In genomic region chr6:131960371-131961133, GRCh38 we compare ENCODE assay signal across 14 cellular contexts. TPM values are rescaled to one million over a fixed set of nuclear protein-coding genes. Genes with fewer than 3 reads are reported as not detected.
DNase-seq lines count a peak whose midpoint lies in the region; ATAC-seq, FAIRE-seq and TF ChIP-seq lines count a peak whose summit lies in the region.
"Had no signal": no experiment of that assay in that cellular context is flagged by ENCODE, and none has a peak within 500 bp of the region (broad histone marks: within the 10 kb centered on the region; RNA-seq: fewer than 3 reads in every experiment).

No MANE protein-coding gene starts in this region.

- RAD21 ChIA-PET in HCT116 (lab: Charles Lee; ENCODE audit: low non-redundant PET in 1 of 2, low total read pairs in 2 of 2, uncharacterized antibody in 2 of 2, unreplicated experiment in 2 of 2), result interaction anchor here in 1 of 2 experiments (0.8 kb wide), 1 partner anchor 36 kb away, joined by 3 read pairs; no protein-coding TSS in a partner anchor
- RAD21 ChIA-PET in GM12878 (lab: Charles Lee; ENCODE audit: unreplicated experiment), result no interaction called here

- intact Hi-C loops in HCT116 (cut with micrococcal nuclease), result loop anchor here (2.0 kb wide), 1 partner anchor 258 kb away; no protein-coding TSS in a partner anchor
- intact Hi-C loops in GM12878 (cut with micrococcal nuclease; ENCODE audit: unreplicated experiment), result no loop called here
- intact Hi-C loops in posterior cingulate gyrus (cut with DNase I), result no loop called here
- intact Hi-C loops in activated CD4-positive, alpha-beta T cell treated with anti-CD3 and anti-CD28 coated beads, Interleukin-2, amount 10 ng/mL, durations not matched to agents 24 days and 14 days (cut with micrococcal nuclease), result no loop called here

- DNase-seq in HCT116 (ENCODE audit: low read depth, low spot score) (no peak), GM12878 (ENCODE audit: low read depth, low spot score) (no peak), posterior cingulate gyrus (no peak)
- no peak for DNase-seq in activated CD4-positive, alpha-beta T cell treated with anti-CD3 and anti-CD28 coated beads, Interleukin-2, amount 10 ng/mL, durations not matched to agents 24 days and 14 days
- no peak for DNase-seq in naive thymus-derived CD8-positive, alpha-beta T cell
- DNase-seq: activated CD4-positive, alpha-beta T cell treated with anti-CD3 and anti-CD28 coated beads, Interleukin-2, amount 10 ng/mL, durations not matched to agents 7 days and 5 days; C1 segment of cervical spinal cord; kidney; NCI-H1694; T-helper 2 cell had no signal

- no peak for FAIRE-seq in GM12878 (lab: Jason Lieb, UNC)
- FAIRE-seq in islet of Langerhans (lab: Jason Lieb, UNC), result peak; percentile 45
- FAIRE-seq: kidney had no signal

- SMC1A ChIA-PET in GM12878 (lab: Charles Lee; ENCODE audit: uncharacterized antibody, unreplicated experiment), result no interaction called here

- TF ChIP-seq POLR2A in HCT116 (IDR thresholded peaks at IDR 0.05; ENCODE audit: borderline replicate concordance, extremely low read depth, insufficient read depth, insufficient read length) (no peak), GM12878 (IDR thresholded peaks at IDR 0.05; ENCODE audit: low read depth, low read length) (no peak)

- in situ Hi-C loops in GM12878 (cut with MboI), result no loop called here

- no peaks in the 10 kb centered on the region for H3K27me3 ChIP-seq in ACC112 (ENCODE audit: insufficient read depth, low read length)
- no peaks in the 10 kb centered on the region for H3K27me3 ChIP-seq in HCT116 (ENCODE audit: insufficient read depth, low read length)
- H3K27me3 ChIP-seq in GM12878 (replicated peaks in 1 of 2; ENCODE audit: control insufficient read depth in 2 of 2, insufficient read depth in 2 of 2, low read length in 1 of 2), result no peaks in the 10 kb centered on the region; a peak in 1 of 4 replicates

- under 1% methylated on average over 6 of the region's 6 CpGs for WGBS in GM12878 (ENCODE audit: insufficient coverage, insufficient replicate concordance, low lambda C conversion rate, missing lambda C conversion rate)

- H3K36me3 ChIP-seq in ACC112 (ENCODE audit: insufficient read depth, low read length), result no peaks in the 10 kb centered on the region
- H3K36me3 ChIP-seq in HCT116 (ENCODE audit: control insufficient read depth in 1 of 2, insufficient read depth in 2 of 2, low read length in 2 of 2), result no peaks in the 10 kb centered on the region
- no peaks in the 10 kb centered on the region for H3K36me3 ChIP-seq in GM12878 (ENCODE audit: control insufficient read depth in 2 of 2, insufficient read depth in 2 of 2, low read length in 1 of 2)

- H3K79me2 ChIP-seq in ACC112 (ENCODE audit: control insufficient read depth, insufficient read depth, low read length, unreplicated experiment) (no peaks in the 10 kb centered on the region), HCT116 (ENCODE audit: insufficient read depth, low read length) (no peaks in the 10 kb centered on the region), GM12878 (ENCODE audit: control insufficient read depth, insufficient read depth, low read length) (no peaks in the 10 kb centered on the region)

- TF ChIP-seq EP300 in GM12878 (IDR thresholded peaks at IDR 0.05; ENCODE audit: borderline replicate concordance in 1 of 2, control insufficient read depth in 1 of 2, low read depth in 2 of 2, low read length in 2 of 2), result no peak

- BruUV-seq in HCT116 (replicated peaks; lab: Mats Ljungman, UMichigan), result no TSS peak
- BruUV-seq in GM12878 (replicated peaks; lab: Mats Ljungman, UMichigan), result no TSS peak

- POLR2A ChIA-PET in HCT116 (lab: Charles Lee) (no interaction called here), GM12878 (lab: Charles Lee) (no interaction called here)
- POLR2A ChIA-PET in naive thymus-derived CD8-positive, alpha-beta T cell (lab: Charles Lee), result no interaction called here

- H2AFZ ChIP-seq in ACC112 (ENCODE audit: low read length, unreplicated experiment), result peak overlapping the region; percentile 84
- H2AFZ ChIP-seq in HCT116 (ENCODE audit: low read depth, low read length, poor library complexity, severe bottlenecking), result no peak overlapping the region
- H2AFZ ChIP-seq in GM12878 (ENCODE audit: control insufficient read depth, low read depth, low read length), result no peak overlapping the region

- H4K20me1 ChIP-seq in HCT116 (ENCODE audit: insufficient read depth), result no peaks in the 10 kb centered on the region
- no peaks in the 10 kb centered on the region for H4K20me1 ChIP-seq in GM12878 (ENCODE audit: control insufficient read depth, insufficient read depth)

- peak overlapping the region; percentile 40 for H3K27ac ChIP-seq in ACC112 (ENCODE audit: low read depth, low read length)
- H3K27ac ChIP-seq in HCT116 (ENCODE audit: low read depth, low read length), result no peak overlapping the region
- no peak overlapping the region for H3K27ac ChIP-seq in GM12878 (ENCODE audit: control insufficient read depth, insufficient read depth)

- peak; percentile 61 for TF ChIP-seq RAD21 in HCT116 (IDR thresholded peaks at IDR 0.05; ENCODE audit: low read depth)
- TF ChIP-seq RAD21 in GM12878 (IDR thresholded peaks at IDR 0.05; ENCODE audit: insufficient read depth, low read depth, low read length), result 0 out of 2 replicates have a peak, but pooled peaks have one; percentile 11

- H3K4me3 ChIP-seq in ACC112 (ENCODE audit: low read depth, low read length) (no peak overlapping the region), HCT116 (replicated peaks in 1 of 2; ENCODE audit: low read depth in 1 of 2, low read length in 2 of 2) (no peak overlapping the region), GM12878 (no peak overlapping the region)

- H3K4me2 ChIP-seq in HCT116 (ENCODE audit: low read length) (no peak overlapping the region), GM12878 (ENCODE audit: control insufficient read depth, insufficient read depth) (no peak overlapping the region)

- ATAC-seq in HCT116 (no peak), GM12878 (no peak), HG02642 (IDR thresholded peaks at IDR 0.05; ENCODE audit: poor library complexity, unreplicated experiment) (no peak)
- ATAC-seq in naive thymus-derived CD8-positive, alpha-beta T cell, result no peak
- ATAC-seq: activated T-helper 17 cell treated with anti-CD3 and anti-CD28 coated beads, Interleukin-2, amount 50 U/mL, for 72 hours had no signal

- H3K27ac Mint-ChIP-seq in activated CD4-positive, alpha-beta T cell treated with anti-CD3 and anti-CD28 coated beads, Interleukin-2, amount 10 ng/mL, durations not matched to agents 24 days and 14 days, result no peak overlapping the region
- H3K27ac Mint-ChIP-seq in naive thymus-derived CD8-positive, alpha-beta T cell, result no peak overlapping the region
- H3K27ac Mint-ChIP-seq: activated CD4-positive, alpha-beta T cell treated with anti-CD3 and anti-CD28 coated beads, Interleukin-2, amount 10 ng/mL, durations not matched to agents 7 days and 5 days; activated T-helper 17 cell treated with anti-CD3 and anti-CD28 coated beads, Interleukin-2, amount 50 U/mL, for 72 hours had no signal

- H3K9ac ChIP-seq in HCT116 (ENCODE audit: low read length) (no peak overlapping the region), GM12878 (ENCODE audit: control insufficient read depth, insufficient read depth, low read length) (no peak overlapping the region)

- H3K9me3 ChIP-seq in HCT116 (ENCODE audit: control insufficient read depth in 1 of 2, insufficient read depth in 1 of 2, low read depth in 1 of 2, low read length in 2 of 2) (no peaks in the 10 kb centered on the region), GM12878 (replicated peaks; ENCODE audit: control insufficient read depth, insufficient read depth, low read length) (no peaks in the 10 kb centered on the region)

- H3K9me3 Mint-ChIP-seq in activated CD4-positive, alpha-beta T cell treated with anti-CD3 and anti-CD28 coated beads, Interleukin-2, amount 10 ng/mL, durations not matched to agents 24 days and 14 days, result no peaks in the 10 kb centered on the region
- peaks cover 0 to 1% (median 0%) of the 10 kb centered on the region in 9 donors for H3K9me3 Mint-ChIP-seq in naive thymus-derived CD8-positive, alpha-beta T cell
- H3K9me3 Mint-ChIP-seq: activated CD4-positive, alpha-beta T cell treated with anti-CD3 and anti-CD28 coated beads, Interleukin-2, amount 10 ng/mL, durations not matched to agents 7 days and 5 days; activated T-helper 17 cell treated with anti-CD3 and anti-CD28 coated beads, Interleukin-2, amount 50 U/mL, for 72 hours had no signal

- peaks cover 1% of the 10 kb centered on the region for H3K27me3 Mint-ChIP-seq in activated CD4-positive, alpha-beta T cell treated with anti-CD3 and anti-CD28 coated beads, Interleukin-2, amount 10 ng/mL, durations not matched to agents 24 days and 14 days
- peaks cover 1 to 6% (median 3%) of the 10 kb centered on the region in 5 donors for H3K27me3 Mint-ChIP-seq in naive thymus-derived CD8-positive, alpha-beta T cell
- H3K27me3 Mint-ChIP-seq: activated CD4-positive, alpha-beta T cell treated with anti-CD3 and anti-CD28 coated beads, Interleukin-2, amount 10 ng/mL, durations not matched to agents 7 days and 5 days had no signal

- TF ChIP-seq CTCF in HCT116 (IDR thresholded peaks at IDR 0.05 in 2 of 3, conservative IDR thresholded peaks at IDR 0.05 in 1 of 3; ENCODE audit: borderline replicate concordance in 1 of 3, insufficient read depth in 1 of 3, low read depth in 2 of 3, low read length in 2 of 3) (peak; percentile 13 to 58 (median 33); a peak in 4 of 6 replicates), GM12878 (IDR thresholded peaks at IDR 0.05 in 2 of 3, conservative IDR thresholded peaks at IDR 0.05 in 1 of 3; ENCODE audit: control insufficient read depth in 2 of 3, extremely low read depth in 1 of 3, insufficient read depth in 1 of 3, low read depth in 3 of 3, low read length in 3 of 3) (0 out of 6 replicates have a peak, but pooled peaks of 1 of the 3 experiments have one; percentile 1)

- no peaks in the 10 kb centered on the region for H3K4me1 Mint-ChIP-seq in activated CD4-positive, alpha-beta T cell treated with anti-CD3 and anti-CD28 coated beads, Interleukin-2, amount 10 ng/mL, durations not matched to agents 24 days and 14 days
- no peaks in the 10 kb centered on the region for H3K4me1 Mint-ChIP-seq in naive thymus-derived CD8-positive, alpha-beta T cell
- H3K4me1 Mint-ChIP-seq: activated CD4-positive, alpha-beta T cell treated with anti-CD3 and anti-CD28 coated beads, Interleukin-2, amount 10 ng/mL, durations not matched to agents 7 days and 5 days; activated T-helper 17 cell treated with anti-CD3 and anti-CD28 coated beads, Interleukin-2, amount 50 U/mL, for 72 hours had no signal

- peaks cover 6% of the 10 kb centered on the region for H3K4me1 ChIP-seq in ACC112 (ENCODE audit: control insufficient read depth, insufficient read depth, low read length, unreplicated experiment)
- H3K4me1 ChIP-seq in HCT116 (ENCODE audit: control insufficient read depth in 1 of 2, insufficient read depth in 2 of 2, low read length in 2 of 2), result no peaks in the 10 kb centered on the region
- no peaks in the 10 kb centered on the region for H3K4me1 ChIP-seq in GM12878 (ENCODE audit: control insufficient read depth, insufficient read depth, low read length)

- H3K9me2 ChIP-seq in HCT116 (ENCODE audit: insufficient read depth), result no peaks in the 10 kb centered on the region

- no peaks in the 10 kb centered on the region for H3K36me3 Mint-ChIP-seq in activated CD4-positive, alpha-beta T cell treated with anti-CD3 and anti-CD28 coated beads, Interleukin-2, amount 10 ng/mL, durations not matched to agents 24 days and 14 days (ENCODE audit: low read depth)
- no peaks in the 10 kb centered on the region for H3K36me3 Mint-ChIP-seq in naive thymus-derived CD8-positive, alpha-beta T cell

- H3K4me3 Mint-ChIP-seq in activated CD4-positive, alpha-beta T cell treated with anti-CD3 and anti-CD28 coated beads, Interleukin-2, amount 10 ng/mL, durations not matched to agents 24 days and 14 days, result no peak overlapping the region
- H3K4me3 Mint-ChIP-seq in naive thymus-derived CD8-positive, alpha-beta T cell, result no peak overlapping the region
- H3K4me3 Mint-ChIP-seq: activated CD4-positive, alpha-beta T cell treated with anti-CD3 and anti-CD28 coated beads, Interleukin-2, amount 10 ng/mL, durations not matched to agents 7 days and 5 days; activated T-helper 17 cell treated with anti-CD3 and anti-CD28 coated beads, Interleukin-2, amount 50 U/mL, for 72 hours had no signal

- CTCF ChIA-PET in HCT116 (lab: Charles Lee), result interaction anchor here (1.0 to 1.8 kb wide), 5 partner anchors 10 to 319 kb away, joined by 3 to 10 read pairs (median 3); no protein-coding TSS in a partner anchor
- CTCF ChIA-PET in GM12878 (lab: Yijun Ruan, JAX), result interaction anchor here (0.6 to 1.1 kb wide), 6 partner anchors 12 to 219 kb away, joined by 3 to 4 read pairs (median 3); no protein-coding TSS in a partner anchor

RNA-seq across cellular contexts. Expression of gene CCN2, which starts 9.4 kb away (rescaled TPM):
- total RNA-seq in HCT116 (2021; ENCODE audit: unreplicated experiment), result 3.1 TPM
- polyA plus RNA-seq in HCT116 (2012), result 3.7 and 4.7 TPM in 2 replicates
- total RNA-seq in GM12878 (2013; cell fraction: nucleolus; rRNA removed), result not detected in 2 replicates
- not detected in 2 replicates for total RNA-seq in GM12878 (2014; rRNA removed)
- total RNA-seq in GM12878 (2014; rRNA removed; fragmentation: Illumina TruSeq; extraction: Trizol), result not detected in 2 replicates
- 0.43 and 0.62 TPM in 2 replicates for total RNA-seq in GM12878 (2021)
- polyA plus RNA-seq in GM12878 (2011; ENCODE audit: low read depth), result not detected
- not detected in 2 replicates for polyA plus RNA-seq in GM12878 (2011; rRNA removed)
- 0.05 TPM in 1 of 2 replicates, not detected in the other for polyA plus RNA-seq in GM12878 (2011; cell fraction: cytosol; rRNA removed)
- not detected in 2 replicates for polyA plus RNA-seq in GM12878 (2011; cell fraction: nucleus; rRNA removed)
- not detected in 2 replicates for polyA plus RNA-seq in GM12878 (2012)
- not detected in 2 replicates for polyA plus RNA-seq in GM12878 (2014; fragmentation: Illumina TruSeq; extraction: Trizol)
- polyA plus RNA-seq in GM12878 (2014; fragmentation: Nextera tagmentation; extraction: Ambion mirVana), result not detected
- not detected in 2 replicates for polyA plus RNA-seq in GM12878 (2014; rRNA removed)
- under 1 TPM; 0.26 to 0.44 TPM for polyA plus RNA-seq in GM12878 (2016; fragmentation: Nextera tagmentation; extraction: Ambion mirVana)
- polyA minus RNA-seq in GM12878 (2011; rRNA and poly(A)+ RNA removed), result not detected in 2 replicates
- polyA minus RNA-seq in GM12878 (2011; cell fraction: cytosol; rRNA and poly(A)+ RNA removed), result not detected in 2 replicates
- not detected in 2 replicates for polyA minus RNA-seq in GM12878 (2011; cell fraction: nucleus; rRNA and poly(A)+ RNA removed)
- not detected in 2 replicates for total RNA-seq in activated CD4-positive, alpha-beta T cell treated with anti-CD3 and anti-CD28 coated beads, Interleukin-2, amount 10 ng/mL, durations not matched to agents 24 days and 14 days
- under 1 TPM in 1 of 2 experiments, not detected in 1; 0.41 TPM for total RNA-seq in naive thymus-derived CD8-positive, alpha-beta T cell
- not detected for polyA plus RNA-seq in naive thymus-derived CD8-positive, alpha-beta T cell
- total RNA-seq: activated CD4-positive, alpha-beta T cell treated with anti-CD3 and anti-CD28 coated beads, Interleukin-2, amount 10 ng/mL, durations not matched to agents 7 days and 5 days; activated T-helper 17 cell treated with anti-CD3 and anti-CD28 coated beads, Interleukin-2, amount 50 U/mL, for 72 hours had no signal
